ENCODE assay signal across 8 cellular contexts in genomic region chr2:99491066-99491461, GRCh38. TPM values are rescaled to one million over a fixed set of nuclear protein-coding genes. Genes with fewer than 3 reads are reported as not detected.
DNase-seq lines count a peak whose midpoint lies in the region; ATAC-seq and TF ChIP-seq lines count a peak whose summit lies in the region.
"Not testable (repeated sequence)": the region's sequence is repeated elsewhere in the genome, so short reads cannot be mapped to it uniquely, and the experiment has no call there.

No MANE protein-coding gene starts in this region.

- H3K9me3 ChIP-seq in Caco-2; OCI-LY1 (ENCODE audit: low read length); heart left ventricle; muscle layer of colon (ENCODE audit: low read length); gastrocnemius medialis; upper lobe of left lung: not testable (repeated sequence)

- not testable (repeated sequence) for H3K27ac Mint-ChIP-seq in Caco-2 (ENCODE audit: unreplicated experiment); activated CD8-positive, alpha-beta T cell treated with anti-CD3 and anti-CD28 coated beads, Interleukin-2, amount 10 ng/mL, durations not matched to agents 7 days and 5 days
- H3K27ac Mint-ChIP-seq in central memory CD8-positive, alpha-beta T cell (ENCODE audit: low read depth): peak overlapping the region; percentile 96

- not testable (repeated sequence) for TF ChIP-seq EP300 in upper lobe of left lung (IDR thresholded peaks at IDR 0.05)

- not testable (repeated sequence) for DNase-seq in Caco-2; activated CD8-positive, alpha-beta T cell treated with anti-CD3 and anti-CD28 coated beads, Interleukin-2, amount 10 ng/mL, durations not matched to agents 7 days and 5 days; central memory CD8-positive, alpha-beta T cell (ENCODE audit: low spot score in 2 of 2); heart left ventricle; gastrocnemius medialis; upper lobe of left lung

- CTCF ChIA-PET in Caco-2 (lab: Charles Lee): interaction anchor here (0.5 kb wide), 1 partner anchor 312 kb away, joined by 3 read pairs; no protein-coding TSS in a partner anchor
- CTCF ChIA-PET in activated CD8-positive, alpha-beta T cell treated with anti-CD3 and anti-CD28 coated beads, Interleukin-2, amount 10 ng/mL, durations not matched to agents 7 days and 5 days (lab: Charles Lee): interaction anchor here (0.7 to 2.1 kb wide), 7 partner anchors 12 to 842 kb away, joined by 3 to 11 read pairs (median 5); partner anchors contain the start of genes C2orf15, EIF5B and TXNDC9

- peaks cover 12% of the 10 kb centered on the region for H3K4me1 Mint-ChIP-seq in Caco-2 (ENCODE audit: low read depth, unreplicated experiment)
- H3K4me1 Mint-ChIP-seq in activated CD8-positive, alpha-beta T cell treated with anti-CD3 and anti-CD28 coated beads, Interleukin-2, amount 10 ng/mL, durations not matched to agents 7 days and 5 days (ENCODE audit: low read depth): peaks cover 25% of the 10 kb centered on the region
- H3K4me1 Mint-ChIP-seq in central memory CD8-positive, alpha-beta T cell: peaks cover 17% of the 10 kb centered on the region

- H4K20me1 ChIP-seq in OCI-LY1 (ENCODE audit: insufficient read depth, low read length): not testable (repeated sequence)

- peaks cover 27% of the 10 kb centered on the region for H3K79me2 ChIP-seq in OCI-LY1 (ENCODE audit: insufficient read depth, low read length)

- POLR2A ChIA-PET in Caco-2 (lab: Charles Lee): not testable (repeated sequence)
- POLR2A ChIA-PET in activated CD8-positive, alpha-beta T cell treated with anti-CD3 and anti-CD28 coated beads, Interleukin-2, amount 10 ng/mL, durations not matched to agents 7 days and 5 days (lab: Charles Lee): interaction anchor here (0.6 to 1.5 kb wide), 2 partner anchors 86 to 154 kb away, joined by 3 to 4 read pairs; partner anchors contain the start of gene EIF5B

- not testable (repeated sequence) for H3K27ac ChIP-seq in OCI-LY1 (ENCODE audit: low read depth, low read length, poor library complexity, severe bottlenecking)
- H3K27ac ChIP-seq in heart left ventricle (peak overlapping the region in 11 of 12 donors; percentile 93 to 99 (median 97)), muscle layer of colon (ENCODE audit: low read depth, low read length) (peak overlapping the region; percentile 94), gastrocnemius medialis (peak overlapping the region; percentile 93 to 99 (median 94)), upper lobe of left lung (peak overlapping the region; percentile 91 to 100 (median 96))

- intact Hi-C loops in Caco-2 (cut with micrococcal nuclease; ENCODE audit: unreplicated experiment): loop anchor here (2.0 kb wide), 2 partner anchors 48 to 88 kb away; no protein-coding TSS in a partner anchor
- intact Hi-C loops in heart left ventricle (cut with DNase I): loop anchor here in 9 of 10 donors (2.0 to 10.0 kb wide), 7 partner anchors 48 to 336 kb away; partner anchors contain the start of genes EIF5B (in 6 of the 9), TXNDC9 (in 6 of the 9), MITD1 (in 3 of the 9) and MRPL30 (in 3 of the 9)
- intact Hi-C loops in gastrocnemius medialis (cut with DNase I; ENCODE audit: low total_unique reads): loop anchor here (2.0 to 5.0 kb wide), 4 partner anchors 84 to 884 kb away; partner anchors contain the start of genes C2orf15, COA5, MITD1 and MRPL30

- peak overlapping the region; percentile 67 for H3K9ac ChIP-seq in OCI-LY1 (ENCODE audit: low read length)
- H3K9ac ChIP-seq in muscle layer of colon (ENCODE audit: low read length): not testable (repeated sequence)

- not testable (repeated sequence) for TF ChIP-seq POLR2A in heart left ventricle (IDR thresholded peaks at IDR 0.05); gastrocnemius medialis (IDR thresholded peaks at IDR 0.05); upper lobe of left lung (IDR thresholded peaks at IDR 0.05)

- H3K27me3 ChIP-seq in Caco-2 (replicated peaks; ENCODE audit: control insufficient read depth, insufficient read depth, low read length); OCI-LY1 (ENCODE audit: insufficient read depth, low read length); heart left ventricle; muscle layer of colon (ENCODE audit: control insufficient read depth in 1 of 2, insufficient read depth in 2 of 2, low read length in 2 of 2); gastrocnemius medialis; upper lobe of left lung: not testable (repeated sequence)

- H3F3A ChIP-seq in OCI-LY1 (ENCODE audit: insufficient read depth, low read length): not testable (repeated sequence)

- ATAC-seq in activated CD8-positive, alpha-beta T cell treated with anti-CD3 and anti-CD28 coated beads, Interleukin-2, amount 10 ng/mL, durations not matched to agents 7 days and 5 days; central memory CD8-positive, alpha-beta T cell (replicated peaks; ENCODE audit: extremely low read depth, poor library complexity, severe bottlenecking); heart left ventricle; gastrocnemius medialis; upper lobe of left lung (ENCODE audit: low FRiP score in 2 of 2): not testable (repeated sequence)

- H2AFZ ChIP-seq in OCI-LY1 (ENCODE audit: low read length): peak overlapping the region; percentile 87; the same call in 1 of the 2 replicates

- TF ChIP-seq CTCF in Caco-2 (IDR thresholded peaks at IDR 0.05; ENCODE audit: insufficient read depth in 1 of 2, low read depth in 1 of 2, low read length in 1 of 2, severe bottlenecking in 1 of 2, unreplicated experiment in 1 of 2); OCI-LY1 (IDR thresholded peaks at IDR 0.05; ENCODE audit: low read length); heart left ventricle (IDR thresholded peaks at IDR 0.05); gastrocnemius medialis (IDR thresholded peaks at IDR 0.05 in 4 of 5, conservative IDR thresholded peaks at IDR 0.05 in 1 of 5); upper lobe of left lung (IDR thresholded peaks at IDR 0.05): not testable (repeated sequence)

- in situ Hi-C loops in gastrocnemius medialis (cut with MboI; ENCODE audit: low sequenced_read_pairs in 4 of 4): loop anchor here (10.0 to 25.0 kb wide), 4 partner anchors 154 to 854 kb away; partner anchors contain the start of genes MITD1 (in 4 of the 4), MRPL30 (in 4 of the 4), EIF5B (in 1 of the 4) and TXNDC9 (in 1 of the 4)

- H3K4me3 ChIP-seq in Caco-2 (ENCODE audit: low read depth, low read length): peak overlapping the region; percentile 87; the same call in 1 of the 2 replicates
- not testable (repeated sequence) for H3K4me3 ChIP-seq in OCI-LY1 (ENCODE audit: low read depth, low read length, poor library complexity, severe bottlenecking); muscle layer of colon (ENCODE audit: low read depth in 1 of 2, low read length in 2 of 2)
- H3K4me3 ChIP-seq in heart left ventricle: peak overlapping the region in 3 of 12 donors; percentile 78 to 93 (median 90)
- peak overlapping the region in 1 of 4 donors; percentile 79 for H3K4me3 ChIP-seq in gastrocnemius medialis
- H3K4me3 ChIP-seq in upper lobe of left lung: peak overlapping the region in 2 of 4 donors; percentile 84 to 96

- peak overlapping the region; percentile 78 for H3K4me2 ChIP-seq in OCI-LY1 (ENCODE audit: low read length)

- H3K36me3 ChIP-seq in Caco-2 (ENCODE audit: control insufficient read depth, insufficient read depth, low read length); OCI-LY1 (ENCODE audit: insufficient read depth, low read length); heart left ventricle; muscle layer of colon (ENCODE audit: insufficient read depth, low read length); gastrocnemius medialis; upper lobe of left lung: not testable (repeated sequence)

- not testable (repeated sequence) for H3K9me2 ChIP-seq in OCI-LY1 (ENCODE audit: low read depth, low read length)

- WGBS in heart left ventricle, 4 donors: 81 to 83% (median 82%) methylated on average over 13 of the region's 13 CpGs
- 64 to 74% methylated on average over 13 of the region's 13 CpGs for WGBS in upper lobe of left lung, 2 donors

- H3K9me3 Mint-ChIP-seq in Caco-2 (ENCODE audit: unreplicated experiment); activated CD8-positive, alpha-beta T cell treated with anti-CD3 and anti-CD28 coated beads, Interleukin-2, amount 10 ng/mL, durations not matched to agents 7 days and 5 days (ENCODE audit: insufficient read depth); central memory CD8-positive, alpha-beta T cell: not testable (repeated sequence)

- BruUV-seq in Caco-2 (replicated peaks; lab: Mats Ljungman, UMichigan): not testable (repeated sequence)

- H3K36me3 Mint-ChIP-seq in Caco-2 (ENCODE audit: insufficient read depth, unreplicated experiment): peaks cover 15% of the 10 kb centered on the region
- not testable (repeated sequence) for H3K36me3 Mint-ChIP-seq in activated CD8-positive, alpha-beta T cell treated with anti-CD3 and anti-CD28 coated beads, Interleukin-2, amount 10 ng/mL, durations not matched to agents 7 days and 5 days (ENCODE audit: low read depth)
- H3K36me3 Mint-ChIP-seq in central memory CD8-positive, alpha-beta T cell (ENCODE audit: insufficient read depth): peaks cover 11% of the 10 kb centered on the region

- not testable (repeated sequence) for H3K4me1 ChIP-seq in Caco-2
- H3K4me1 ChIP-seq in OCI-LY1 (ENCODE audit: insufficient read depth, low read length, severe bottlenecking): peaks cover 32% of the 10 kb centered on the region
- H3K4me1 ChIP-seq in heart left ventricle: peaks cover 0 to 34% (median 22%) of the 10 kb centered on the region in 12 donors
- H3K4me1 ChIP-seq in muscle layer of colon (ENCODE audit: insufficient read depth, low read length): peaks cover 19% of the 10 kb centered on the region
- peaks cover 17 to 20% of the 10 kb centered on the region in 2 donors for H3K4me1 ChIP-seq in gastrocnemius medialis
- H3K4me1 ChIP-seq in upper lobe of left lung: peaks cover 14 to 29% (median 18%) of the 10 kb centered on the region in 4 donors

- peak overlapping the region; percentile 44 for H3K4me3 Mint-ChIP-seq in Caco-2 (ENCODE audit: unreplicated experiment)
- H3K4me3 Mint-ChIP-seq in activated CD8-positive, alpha-beta T cell treated with anti-CD3 and anti-CD28 coated beads, Interleukin-2, amount 10 ng/mL, durations not matched to agents 7 days and 5 days: peak overlapping the region; percentile 15
- not testable (repeated sequence) for H3K4me3 Mint-ChIP-seq in central memory CD8-positive, alpha-beta T cell

- H3K27me3 Mint-ChIP-seq in Caco-2 (ENCODE audit: insufficient read depth, unreplicated experiment); activated CD8-positive, alpha-beta T cell treated with anti-CD3 and anti-CD28 coated beads, Interleukin-2, amount 10 ng/mL, durations not matched to agents 7 days and 5 days (ENCODE audit: low read depth); central memory CD8-positive, alpha-beta T cell: not testable (repeated sequence)

RNA-seq across cellular contexts. Expression of gene REV1, which starts 1.2 kb away (rescaled TPM):
- 39.6 and 41.1 TPM in 2 replicates for total RNA-seq in Caco-2 (2022)
- 10 to 100 TPM; 39.4 to 42.1 TPM for total RNA-seq in activated CD8-positive, alpha-beta T cell treated with anti-CD3 and anti-CD28 coated beads, Interleukin-2, amount 10 ng/mL, durations not matched to agents 7 days and 5 days
- 10 to 100 TPM; 24.7 to 76.1 (median 32.8) TPM for total RNA-seq in heart left ventricle
- 10 to 100 TPM; 14.7 to 18.0 TPM for polyA plus RNA-seq in heart left ventricle
- total RNA-seq in gastrocnemius medialis: 10 to 100 TPM; 13.5 to 35.1 (median 17.8) TPM
- total RNA-seq in upper lobe of left lung: 100 to 1,000 TPM in 2 of 6 donors, 10 to 100 TPM in 4; 34.6 to 135 (median 61.8) TPM
